ENCODE assay signal across 8 cellular contexts in genomic region chr15:89893696-89894450, GRCh38. TPM values are rescaled to one million over a fixed set of nuclear protein-coding genes. Genes with fewer than 3 reads are reported as not detected.
DNase-seq lines count a peak whose midpoint lies in the region; ATAC-seq and FAIRE-seq lines count a peak whose summit lies in the region.

Gene AP3S2 (minus strand): TSS chr15:89893994. CDS start chr15:89893949, 45 bp downstream.

- peak within 1 kb of the TSS; percentile 89 to 99 (median 96) for H3K4me3 Mint-ChIP-seq in naive thymus-derived CD4-positive, alpha-beta T cell
- peak within 1 kb of the TSS; percentile 93 to 96 for H3K4me3 Mint-ChIP-seq in stimulated activated naive B cell treated with anti-CD40 and anti-IgM and Interleukin-4, amounts not matched to agents 10 μg/mL and 1 μg/mL and 100 μg/mL, for 72 hours

- H3K9me3 ChIP-seq in naive thymus-derived CD4-positive, alpha-beta T cell (ENCODE audit: control insufficient read depth in 2 of 3, low read length in 3 of 3): no peaks in the 10 kb centered on the region

- peak within 1 kb of the TSS; percentile 89 for H3K4me3 ChIP-seq in Jurkat, Clone E6-1 (ENCODE audit: low read length)
- H3K4me3 ChIP-seq in naive thymus-derived CD4-positive, alpha-beta T cell (ENCODE audit: low read length): peak within 1 kb of the TSS; percentile 88

- CTCF ChIA-PET in naive thymus-derived CD4-positive, alpha-beta T cell (lab: Charles Lee): interaction anchor here (0.5 to 1.7 kb wide), 5 partner anchors 35 to 1039 kb away, joined by 3 to 7 read pairs (median 4); no protein-coding TSS in a partner anchor

- ATAC-seq in GM21619 (IDR thresholded peaks at IDR 0.05; ENCODE audit: unreplicated experiment): peak; percentile 91
- peak; percentile 97 for ATAC-seq in naive thymus-derived CD4-positive, alpha-beta T cell
- peak; percentile 92 to 97 for ATAC-seq in stimulated activated naive B cell treated with anti-CD40 and anti-IgM and Interleukin-4, amounts not matched to agents 10 μg/mL and 1 μg/mL and 100 μg/mL, for 72 hours (replicated peaks)

- peak within 1 kb of the TSS; percentile 81 for H3K27ac ChIP-seq in naive thymus-derived CD4-positive, alpha-beta T cell (ENCODE audit: low read depth, low read length)

- peak; percentile 50 for FAIRE-seq in RCC 7860 (lab: Jason Lieb, UNC)

- intact Hi-C loops in naive thymus-derived CD4-positive, alpha-beta T cell (cut with micrococcal nuclease): loop anchor here (1.0 to 10.0 kb wide), 10 partner anchors 19 to 559 kb away; partner anchors contain the start of genes CIB1 (in 2 of the 2), GDPGP1 (in 2 of the 2), PEX11A (in 2 of the 2) and POLG (in 2 of the 2)

- POLR2A ChIA-PET in naive thymus-derived CD4-positive, alpha-beta T cell (lab: Charles Lee): interaction anchor here (0.5 to 2.0 kb wide), 11 partner anchors 19 to 205 kb away, joined by 3 to 10 read pairs (median 3); no protein-coding TSS in a partner anchor

- H3K27ac Mint-ChIP-seq in naive thymus-derived CD4-positive, alpha-beta T cell: peak within 1 kb of the TSS; percentile 91 to 98 (median 95)
- peak within 1 kb of the TSS; percentile 98 for H3K27ac Mint-ChIP-seq in stimulated activated naive B cell treated with anti-CD40 and anti-IgM and Interleukin-4, amounts not matched to agents 10 μg/mL and 1 μg/mL and 100 μg/mL, for 72 hours

- DNase-seq in DMS53 (lab: John Stamatoyannopoulos, UW): peak; percentile 97
- peak; percentile 85 for DNase-seq in Jurkat, Clone E6-1 (ENCODE audit: low read depth, low spot score)
- DNase-seq in RCC 7860 (ENCODE audit: low spot score): peak; percentile 86
- DNase-seq in activated T-helper 1 cell treated with Interleukin-2 at 50 U/mL for 16 hours (ENCODE audit: low read depth): peak; percentile 81
- peak; percentile 92 for DNase-seq in fibroblast of gingiva (ENCODE audit: low read depth)
- DNase-seq in naive thymus-derived CD4-positive, alpha-beta T cell: peak; percentile 79 to 90 (median 86)
- peak; percentile 88 for DNase-seq in stimulated activated naive B cell treated with anti-CD40 and anti-IgM and Interleukin-4, amounts not matched to agents 10 μg/mL and 1 μg/mL and 100 μg/mL, for 72 hours

- peaks cover 17 to 46% (median 36%) of the 10 kb centered on the region in 7 donors for H3K4me1 Mint-ChIP-seq in naive thymus-derived CD4-positive, alpha-beta T cell
- H3K4me1 Mint-ChIP-seq in stimulated activated naive B cell treated with anti-CD40 and anti-IgM and Interleukin-4, amounts not matched to agents 10 μg/mL and 1 μg/mL and 100 μg/mL, for 72 hours: peaks cover 8 to 27% of the 10 kb centered on the region in 2 donors

- H3K36me3 Mint-ChIP-seq in naive thymus-derived CD4-positive, alpha-beta T cell: peaks cover 0 to 10% (median 5%) of the 10 kb centered on the region in 5 donors
- peaks cover 3 to 14% of the 10 kb centered on the region in 2 donors for H3K36me3 Mint-ChIP-seq in stimulated activated naive B cell treated with anti-CD40 and anti-IgM and Interleukin-4, amounts not matched to agents 10 μg/mL and 1 μg/mL and 100 μg/mL, for 72 hours

- peaks cover 0 to 12% (median 0%) of the 10 kb centered on the region in 3 experiments for H3K36me3 ChIP-seq in naive thymus-derived CD4-positive, alpha-beta T cell (ENCODE audit: control insufficient read depth in 2 of 3, insufficient read depth in 3 of 3, low read length in 3 of 3)

- no peaks in the 10 kb centered on the region for H3K9me3 Mint-ChIP-seq in naive thymus-derived CD4-positive, alpha-beta T cell
- H3K9me3 Mint-ChIP-seq in stimulated activated naive B cell treated with anti-CD40 and anti-IgM and Interleukin-4, amounts not matched to agents 10 μg/mL and 1 μg/mL and 100 μg/mL, for 72 hours: no peaks in the 10 kb centered on the region

- no peaks in the 10 kb centered on the region for H3K27me3 ChIP-seq in naive thymus-derived CD4-positive, alpha-beta T cell (ENCODE audit: control insufficient read depth in 2 of 2, insufficient read depth in 2 of 2, low read length in 2 of 2)

- H3K27me3 Mint-ChIP-seq in naive thymus-derived CD4-positive, alpha-beta T cell: no peaks in the 10 kb centered on the region
- H3K27me3 Mint-ChIP-seq in stimulated activated naive B cell treated with anti-CD40 and anti-IgM and Interleukin-4, amounts not matched to agents 10 μg/mL and 1 μg/mL and 100 μg/mL, for 72 hours: no peaks in the 10 kb centered on the region

- peaks cover 6 to 14% of the 10 kb centered on the region in 2 donors for H3K4me1 ChIP-seq in naive thymus-derived CD4-positive, alpha-beta T cell (ENCODE audit: control insufficient read depth in 2 of 2, insufficient read depth in 2 of 2, low read length in 2 of 2)

RNA-seq across cellular contexts. Expression of gene AP3S2, which starts in this region (rescaled TPM):
- 23.7 TPM for polyA plus RNA-seq in Jurkat, Clone E6-1 (2012; ENCODE audit: insufficient read depth, insufficient read length)
- 10 to 100 TPM; 24.3 to 31.7 (median 28.4) TPM for total RNA-seq in naive thymus-derived CD4-positive, alpha-beta T cell
- 10 to 100 TPM; 29.8 to 32.8 TPM for polyA plus RNA-seq in naive thymus-derived CD4-positive, alpha-beta T cell

Comparison
In these comparisons a context has a peak if more than half of its experiments do, and no peak if none do; other contexts are left out.
1. Peak in every context shown above with its lines: DNase-seq, ATAC-seq, H3K4me3 ChIP-seq and H3K27ac ChIP-seq.